8 cellular contexts compared by ENCODE assay signal in the genomic region with DNA sequence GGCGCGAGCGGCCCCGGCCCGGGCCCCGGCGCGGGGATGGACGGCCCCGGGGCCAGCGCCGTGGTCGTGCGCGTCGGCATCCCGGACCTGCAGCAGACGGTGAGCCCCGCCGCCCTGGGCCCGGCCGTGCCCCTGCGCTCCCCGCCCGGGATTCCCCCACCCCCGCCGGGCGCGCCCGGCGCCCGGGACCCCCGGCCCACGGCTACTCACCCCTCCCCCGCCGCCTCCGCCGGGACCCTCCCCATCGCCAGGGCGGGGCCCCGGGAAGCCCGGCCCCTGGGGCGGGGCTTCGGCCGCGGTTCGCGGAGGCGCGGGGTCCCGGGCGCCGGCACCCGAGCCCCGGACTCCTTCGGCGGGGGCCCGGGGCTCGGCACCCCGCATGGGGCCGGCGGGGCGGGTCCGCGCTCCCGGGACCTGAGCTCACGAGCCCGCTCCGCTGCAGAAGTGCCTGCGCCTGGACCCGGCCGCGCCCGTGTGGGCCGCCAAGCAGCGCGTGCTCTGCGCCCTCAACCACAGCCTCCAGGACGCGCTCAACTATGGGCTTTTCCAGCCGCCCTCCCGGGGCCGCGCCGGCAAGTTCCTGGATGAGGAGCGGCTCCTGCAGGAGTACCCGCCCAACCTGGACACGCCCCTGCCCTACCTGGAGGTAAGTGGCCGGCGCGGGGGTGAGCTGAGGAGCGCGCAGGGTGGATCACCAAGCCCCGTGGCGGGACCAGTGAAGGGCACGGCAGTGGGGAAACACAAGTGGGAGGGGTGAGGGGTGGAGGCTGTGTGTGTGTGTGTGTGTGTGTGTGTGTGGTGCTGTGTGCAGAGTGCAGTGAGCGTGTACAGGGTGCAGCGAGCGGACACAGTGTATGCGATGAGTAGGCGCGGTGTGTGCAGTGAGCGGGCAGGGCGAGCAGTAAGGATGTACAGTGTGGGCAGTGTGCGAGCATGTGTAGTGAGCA. TPM values are rescaled to one million over a fixed set of nuclear protein-coding genes. Genes with fewer than 3 reads are reported as not detected.
DNase-seq lines count a peak whose midpoint lies in the region; ATAC-seq and TF ChIP-seq lines count a peak whose summit lies in the region.

No MANE protein-coding gene starts in this region.

- no peak overlapping the region for H3K27ac ChIP-seq in uterus

- no peak for TF ChIP-seq CTCF in uterus (IDR thresholded peaks at IDR 0.05)

- no peaks in the 10 kb centered on the region for H3K9me3 Mint-ChIP-seq in activated naive CD4-positive, alpha-beta T cell treated with anti-CD3 and anti-CD28 coated beads, Interleukin-2, amount 50 U/mL, for 72 hours

- H3K36me3 Mint-ChIP-seq in activated naive CD4-positive, alpha-beta T cell treated with anti-CD3 and anti-CD28 coated beads, Interleukin-2, amount 50 U/mL, for 72 hours, result peaks cover 0 to 5% of the 10 kb centered on the region in 2 donors

- TF ChIP-seq POLR2A in uterus (IDR thresholded peaks at IDR 0.05), result peak in 1 of 2 donors; percentile 19

- peak overlapping the region; percentile 75 for H3K4me2 ChIP-seq in skeletal muscle satellite cell (ENCODE audit: low read length)

- no peak overlapping the region for H3K9ac ChIP-seq in iPS-15b (ENCODE audit: low read depth, low read length)
- H3K9ac ChIP-seq in skeletal muscle satellite cell (ENCODE audit: low read depth, low read length), result no peak overlapping the region

- ATAC-seq in activated naive CD4-positive, alpha-beta T cell treated with anti-CD3 and anti-CD28 coated beads, Interleukin-2, amount 50 U/mL, for 72 hours, result peak; percentile 19 to 55

- H3K36me3 ChIP-seq in iPS-15b (ENCODE audit: control insufficient read depth, insufficient read depth, low read length) (peaks cover 2% of the 10 kb centered on the region), skeletal muscle satellite cell (ENCODE audit: insufficient read depth, low read length) (no peaks in the 10 kb centered on the region), uterus (no peaks in the 10 kb centered on the region)

- intact Hi-C loops in uterus (cut with DNase I; ENCODE audit: low total_unique reads), result no loop called here

- H3K4me1 ChIP-seq in iPS-15b (ENCODE audit: control insufficient read depth, insufficient read depth, low read length) (peaks cover 6% of the 10 kb centered on the region), skeletal muscle satellite cell (ENCODE audit: control insufficient read depth, insufficient read depth, low read length) (peaks cover 3% of the 10 kb centered on the region), uterus (peaks cover 0 to 5% of the 10 kb centered on the region in 2 donors)

- H3K27me3 ChIP-seq in iPS-15b (ENCODE audit: control insufficient read depth, insufficient read depth, low read length), result peaks cover 20% of the 10 kb centered on the region
- peaks cover 22% of the 10 kb centered on the region for H3K27me3 ChIP-seq in skeletal muscle satellite cell (ENCODE audit: control insufficient read depth, insufficient read depth, low read length)
- peaks cover 8% of the 10 kb centered on the region in 2 donors for H3K27me3 ChIP-seq in uterus

- no peaks in the 10 kb centered on the region for H3K9me3 ChIP-seq in iPS-15b (ENCODE audit: control insufficient read depth, insufficient read depth, low read length)
- no peaks in the 10 kb centered on the region for H3K9me3 ChIP-seq in skeletal muscle satellite cell (replicated peaks; ENCODE audit: low read length)
- no peaks in the 10 kb centered on the region for H3K9me3 ChIP-seq in uterus

- H3K4me3 ChIP-seq in iPS-15b (ENCODE audit: low read depth, low read length) (peak overlapping the region; percentile 72), skeletal muscle satellite cell (ENCODE audit: low read length) (peak overlapping the region; percentile 66), uterus (peak overlapping the region in 1 of 2 donors; percentile 27)

- H3K27ac Mint-ChIP-seq in activated naive CD4-positive, alpha-beta T cell treated with anti-CD3 and anti-CD28 coated beads, Interleukin-2, amount 50 U/mL, for 72 hours, result no peak overlapping the region

- DNase-seq in DMS153 (lab: John Stamatoyannopoulos, UW) (peak; percentile 56), M059J (ENCODE audit: low read depth) (peak; percentile 42), uterus (no peak), GM19238 (ENCODE audit: insufficient read length, low spot score) (no peak), hippocampal formation (lab: John Stamatoyannopoulos, UW) (no peak)
- DNase-seq in activated naive CD4-positive, alpha-beta T cell treated with anti-CD3 and anti-CD28 coated beads, Interleukin-2, amount 50 U/mL, for 72 hours (ENCODE audit: low spot score in 2 of 2), result peak in 1 of 2 donors; percentile 47

RNA-seq across cellular contexts. Expression of a gene that starts 2.3 kb away (rescaled TPM):
- 0.30 and 0.71 TPM in 2 replicates for total RNA-seq in M059J (2014; rRNA removed; shearing (Covaris generic))
- total RNA-seq in activated naive CD4-positive, alpha-beta T cell treated with anti-CD3 and anti-CD28 coated beads, Interleukin-2, amount 50 U/mL, for 72 hours, result under 1 TPM in 1 of 2 donors, not detected in 1; 0.66 TPM
- 1.0 and 1.5 TPM in 2 replicates for total RNA-seq in skeletal muscle satellite cell (2012; rRNA removed)
- 100 to 1,000 TPM in 1 of 4 donors, 10 to 100 TPM in 2, 1 to 10 TPM in 1; 8.6 to 101 (median 16.9) TPM for total RNA-seq in uterus

RNA-seq across cellular contexts. Expression of a gene that starts 46.9 kb away (rescaled TPM):
- total RNA-seq in M059J (2014; rRNA removed; shearing (Covaris generic)), result 6.2 and 10.9 TPM in 2 replicates
- total RNA-seq in activated naive CD4-positive, alpha-beta T cell treated with anti-CD3 and anti-CD28 coated beads, Interleukin-2, amount 50 U/mL, for 72 hours, result 10 to 100 TPM; 23.8 to 24.7 TPM
- total RNA-seq in skeletal muscle satellite cell (2012; rRNA removed), result 17.5 and 22.5 TPM in 2 replicates
- total RNA-seq in uterus, result 10 to 100 TPM in 2 of 4 donors, 1 to 10 TPM in 2; 5.3 to 41.6 (median 10.6) TPM

Comparison
In these comparisons a context has a peak if more than half of its experiments do, and no peak if none do; other contexts are left out.
1. DNase-seq: peak in DMS153 (single experiment) and M059J (single experiment); none in uterus (0 of 2), GM19238 (single experiment) and hippocampal formation (0 of 2).